In genomic region chr13:23359882-23360281, GRCh38 we compare ENCODE assay signal across 30 cellular contexts.
"Had no signal": no experiment of that assay in that cellular context is flagged by ENCODE, and none has a peak within 500 bp of the region (broad histone marks: within the 10 kb centered on the region; RNA-seq: fewer than 3 reads in every experiment).

No MANE protein-coding gene starts in this region.

- H3K27ac Mint-ChIP-seq: activated CD4-positive, alpha-beta memory T cell treated with anti-CD3 and anti-CD28 coated beads, Interleukin-2, amount 10 ng/mL, durations not matched to agents 7 days and 5 days; activated naive CD4-positive, alpha-beta T cell treated with anti-CD3 and anti-CD28 coated beads, Interleukin-2, amount 10 ng/mL, durations not matched to agents 7 days and 5 days; activated naive CD4-positive, alpha-beta T cell treated with anti-CD3 and anti-CD28 coated beads, Interleukin-2, amount 50 U/mL, for 72 hours; activated naive CD8-positive, alpha-beta T cell treated with anti-CD3 and anti-CD28 coated beads, Interleukin-2, amount 10 ng/mL, durations not matched to agents 7 days and 5 days; activated T-cell treated with anti-CD3 and anti-CD28 coated beads, Interleukin-2, amount 50 U/mL, for 24 hours; activated T-cell treated with anti-CD3 and anti-CD28 coated beads, Interleukin-2, amount 50 U/mL, for 72 hours; T-helper 17 cell; T-helper 2 cell treated with Interferon-gamma antibody and Interleukin-4, amounts not matched to agents 5 μg/mL and 100 μg/mL, for 36 hours had no signal

- H3K9me3 Mint-ChIP-seq: activated B cell treated with CpG ODN at 0.5 μM for 24 hours; activated CD4-positive, alpha-beta memory T cell treated with anti-CD3 and anti-CD28 coated beads, Interleukin-2, amount 10 ng/mL, durations not matched to agents 7 days and 5 days; activated naive CD4-positive, alpha-beta T cell treated with anti-CD3 and anti-CD28 coated beads, Interleukin-2, amount 10 ng/mL, durations not matched to agents 7 days and 5 days; activated naive CD4-positive, alpha-beta T cell treated with anti-CD3 and anti-CD28 coated beads, Interleukin-2, amount 50 U/mL, for 72 hours; activated naive CD8-positive, alpha-beta T cell treated with anti-CD3 and anti-CD28 coated beads, Interleukin-2, amount 10 ng/mL, durations not matched to agents 7 days and 5 days; activated T-cell treated with anti-CD3 and anti-CD28 coated beads, Interleukin-2, amount 50 U/mL, for 24 hours; activated T-cell treated with anti-CD3 and anti-CD28 coated beads, Interleukin-2, amount 50 U/mL, for 72 hours; brain; central memory CD8-positive, alpha-beta T cell; effector memory CD8-positive, alpha-beta T cell; T-helper 2 cell treated with Interferon-gamma antibody and Interleukin-4, amounts not matched to agents 5 μg/mL and 100 μg/mL, for 36 hours had no signal

- H3K27ac ChIP-seq: ascending aorta, breast epithelium, esophagus muscularis mucosa, WERI-Rb-1 had no signal

- H3K4me1 ChIP-seq: breast epithelium had no signal

- H3K9me3 ChIP-seq: ascending aorta, breast epithelium, esophagus muscularis mucosa had no signal

- H3K4me3 ChIP-seq: ascending aorta, breast epithelium, esophagus muscularis mucosa had no signal

- ATAC-seq: activated CD4-positive, CD25-positive, alpha-beta regulatory T cell treated with anti-CD3 and anti-CD28 coated beads, Interleukin-2, amount 50 U/mL, for 24 hours; activated naive CD4-positive, alpha-beta T cell treated with anti-CD3 and anti-CD28 coated beads, Interleukin-2, amount 50 U/mL, for 72 hours; activated T-cell treated with anti-CD3 and anti-CD28 coated beads, Interleukin-2, amount 50 U/mL, for 72 hours; effector memory CD8-positive, alpha-beta T cell; T-helper 17 cell had no signal

- H3K4me3 Mint-ChIP-seq: activated B cell treated with CpG ODN at 0.5 μM for 24 hours; activated CD4-positive, alpha-beta memory T cell treated with anti-CD3 and anti-CD28 coated beads, Interleukin-2, amount 10 ng/mL, durations not matched to agents 7 days and 5 days; activated naive CD4-positive, alpha-beta T cell treated with anti-CD3 and anti-CD28 coated beads, Interleukin-2, amount 10 ng/mL, durations not matched to agents 7 days and 5 days; activated naive CD8-positive, alpha-beta T cell treated with anti-CD3 and anti-CD28 coated beads, Interleukin-2, amount 10 ng/mL, durations not matched to agents 7 days and 5 days; activated T-cell treated with anti-CD3 and anti-CD28 coated beads, Interleukin-2, amount 50 U/mL, for 24 hours; activated T-cell treated with anti-CD3 and anti-CD28 coated beads, Interleukin-2, amount 50 U/mL, for 72 hours; brain; central memory CD8-positive, alpha-beta T cell; effector memory CD8-positive, alpha-beta T cell; T-helper 17 cell; T-helper 2 cell treated with Interferon-gamma antibody and Interleukin-4, amounts not matched to agents 5 μg/mL and 100 μg/mL, for 36 hours had no signal

- DNase-seq: activated B cell treated with CpG ODN at 0.5 μM for 24 hours; activated CD4-positive, alpha-beta memory T cell treated with anti-CD3 and anti-CD28 coated beads, Interleukin-2, amount 10 ng/mL, durations not matched to agents 7 days and 5 days; activated CD4-positive, alpha-beta T cell treated with anti-CD3 and anti-CD28 coated beads for 48 hours; activated CD8-positive, alpha-beta memory T cell treated with anti-CD3 and anti-CD28 coated beads, Interleukin-2, amount 50 U/mL, for 48 hours; activated gamma-delta T cell; activated naive CD4-positive, alpha-beta T cell; activated naive CD4-positive, alpha-beta T cell treated with anti-CD3 and anti-CD28 coated beads, Interleukin-2, amount 10 ng/mL, durations not matched to agents 7 days and 5 days; activated naive CD8-positive, alpha-beta T cell treated with anti-CD3 and anti-CD28 coated beads, Interleukin-2, amount 10 ng/mL, durations not matched to agents 7 days and 5 days; activated T-cell treated with anti-CD3 and anti-CD28 coated beads for 4 hours; activated T-cell treated with anti-CD3 and anti-CD28 coated beads, Interleukin-2, amount 50 U/mL, for 24 hours; activated T-cell treated with anti-CD3 and anti-CD28 coated beads, Interleukin-2, amount 50 U/mL, for 72 hours; cortex of kidney; dermis blood vessel endothelial cell; effector CD4-positive, alpha-beta T cell; effector memory CD8-positive, alpha-beta T cell; erythroblast; foreskin melanocyte; head of caudate nucleus; T-helper 1 cell; T-helper 17 cell; T1000; WERI-Rb-1 had no signal

- H3K27me3 ChIP-seq: ascending aorta, breast epithelium, esophagus muscularis mucosa had no signal

- H3K4me1 Mint-ChIP-seq: activated CD4-positive, alpha-beta memory T cell treated with anti-CD3 and anti-CD28 coated beads, Interleukin-2, amount 10 ng/mL, durations not matched to agents 7 days and 5 days; activated naive CD4-positive, alpha-beta T cell treated with anti-CD3 and anti-CD28 coated beads, Interleukin-2, amount 10 ng/mL, durations not matched to agents 7 days and 5 days; brain; central memory CD8-positive, alpha-beta T cell had no signal

- H3K27me3 Mint-ChIP-seq: activated B cell treated with CpG ODN at 0.5 μM for 24 hours; activated CD4-positive, alpha-beta memory T cell treated with anti-CD3 and anti-CD28 coated beads, Interleukin-2, amount 10 ng/mL, durations not matched to agents 7 days and 5 days; activated naive CD4-positive, alpha-beta T cell treated with anti-CD3 and anti-CD28 coated beads, Interleukin-2, amount 10 ng/mL, durations not matched to agents 7 days and 5 days; activated naive CD8-positive, alpha-beta T cell treated with anti-CD3 and anti-CD28 coated beads, Interleukin-2, amount 10 ng/mL, durations not matched to agents 7 days and 5 days; activated T-cell treated with anti-CD3 and anti-CD28 coated beads, Interleukin-2, amount 50 U/mL, for 24 hours; central memory CD8-positive, alpha-beta T cell; effector memory CD8-positive, alpha-beta T cell; T-helper 17 cell had no signal

- H3K36me3 ChIP-seq: breast epithelium had no signal
